Comparison of ENCODE assay signal across 8 cellular contexts in the genomic region with DNA sequence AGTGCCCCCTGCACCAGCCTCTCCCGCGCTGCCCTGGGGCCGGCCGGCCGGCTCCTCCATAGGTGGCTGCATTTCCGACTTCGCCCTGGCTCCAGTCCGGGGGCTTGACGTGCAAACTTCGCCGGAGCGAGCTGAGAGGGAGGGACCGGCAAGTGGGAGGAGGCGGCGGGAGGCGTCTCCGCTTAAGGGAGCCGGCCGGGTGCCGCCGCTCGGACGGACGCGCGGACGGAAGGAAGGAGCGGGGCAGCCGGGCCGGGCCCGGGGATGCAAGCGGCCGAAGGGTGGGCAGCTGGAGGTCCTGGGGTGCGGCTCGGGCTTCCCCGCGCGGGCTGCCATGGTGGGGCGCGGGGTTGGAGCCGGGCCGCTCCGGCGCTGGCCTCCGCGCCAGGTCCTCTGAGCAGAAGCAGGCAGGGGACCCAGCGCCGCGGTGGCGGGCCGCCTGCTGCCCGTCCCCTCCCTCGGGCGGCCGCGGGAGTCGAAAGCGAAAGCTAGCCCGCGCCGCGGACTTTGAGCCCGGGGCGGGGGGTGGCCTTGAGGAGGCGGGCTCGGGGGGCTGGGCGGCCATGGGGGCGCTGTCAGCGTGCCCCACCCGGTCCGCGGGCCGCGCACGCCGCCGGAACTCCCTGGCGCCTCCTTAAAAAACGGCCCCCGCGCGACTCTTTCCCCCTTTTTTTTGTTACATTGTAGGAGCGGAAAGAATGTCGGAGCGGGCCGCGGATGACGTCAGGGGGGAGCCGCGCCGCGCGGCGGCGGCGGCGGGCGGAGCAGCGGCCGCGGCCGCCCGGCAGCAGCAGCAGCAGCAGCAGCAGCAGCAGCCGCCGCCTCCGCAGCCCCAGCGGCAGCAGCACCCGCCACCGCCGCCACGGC. TPM values are rescaled to one million over a fixed set of nuclear protein-coding genes. Genes with fewer than 3 reads are reported as not detected.
DNase-seq lines count a peak whose midpoint lies in the region; ATAC-seq and TF ChIP-seq lines count a peak whose summit lies in the region.

A gene (minus strand): TSS at position 483 of the 867 bp plus-strand sequence.

- H2AFZ ChIP-seq in OCI-LY1 (ENCODE audit: low read length): no peak within 1 kb of the TSS

- 0 out of 2 replicates have a peak, but pooled peaks cover 3% of the 10 kb centered on the region for H3K79me2 ChIP-seq in OCI-LY1 (ENCODE audit: insufficient read depth, low read length)

- H3K27me3 ChIP-seq in OCI-LY1 (ENCODE audit: insufficient read depth, low read length): no peaks in the 10 kb centered on the region

- H3F3A ChIP-seq in OCI-LY1 (ENCODE audit: insufficient read depth, low read length): no peaks in the 10 kb centered on the region

- TF ChIP-seq CTCF in OCI-LY1 (IDR thresholded peaks at IDR 0.05; ENCODE audit: low read length) (no peak), mucosa of descending colon (IDR thresholded peaks at IDR 0.05) (no peak)

- peak within 1 kb of the TSS; percentile 70 for H3K4me3 ChIP-seq in OCI-LY1 (ENCODE audit: low read depth, low read length, poor library complexity, severe bottlenecking)
- H3K4me3 ChIP-seq in mucosa of descending colon: peak within 1 kb of the TSS; percentile 46

- peaks cover 30% of the 10 kb centered on the region for H3K36me3 ChIP-seq in OCI-LY1 (ENCODE audit: insufficient read depth, low read length)
- no peaks in the 10 kb centered on the region for H3K36me3 ChIP-seq in mucosa of descending colon (ENCODE audit: low read depth)

- H3K9ac ChIP-seq in OCI-LY1 (ENCODE audit: low read length): peak within 1 kb of the TSS; percentile 68

- ATAC-seq in GM19397 (IDR thresholded peaks at IDR 0.05; ENCODE audit: unreplicated experiment): peak; percentile 79
- peak; percentile 62 for ATAC-seq in HG03558 (IDR thresholded peaks at IDR 0.05; ENCODE audit: extremely low read depth, unreplicated experiment)
- ATAC-seq in mucosa of descending colon: peak; percentile 89

- H3K4me2 ChIP-seq in OCI-LY1 (ENCODE audit: low read length): peak within 1 kb of the TSS; percentile 82

- peaks cover 29% of the 10 kb centered on the region for H3K4me1 ChIP-seq in OCI-LY1 (ENCODE audit: insufficient read depth, low read length, severe bottlenecking)
- peaks cover 21% of the 10 kb centered on the region for H3K4me1 ChIP-seq in mucosa of descending colon (ENCODE audit: low read depth)

- intact Hi-C loops in mucosa of descending colon (cut with DNase I, micrococcal nuclease): no loop called here

- no peaks in the 10 kb centered on the region for H3K9me2 ChIP-seq in OCI-LY1 (ENCODE audit: low read depth, low read length)

- DNase-seq in CMK (ENCODE audit: low read depth) (peak; percentile 30), activated T-cell treated with anti-CD3 and anti-CD28 coated beads for 24 hours (ENCODE audit: low read depth) (peak; percentile 79), epidermal melanocyte (ENCODE audit: insufficient read length, low spot score) (peak; percentile 91), mucosa of descending colon (peak; percentile 91 to 96 (median 95))
- peak; percentile 64 to 75 for DNase-seq in stimulated activated CD8-positive, alpha-beta memory T cell treated with anti-CD3 and anti-CD28 coated beads, Interleukin-2, amount 100 ng/mL, for 48 hours (ENCODE audit: low read depth in 2 of 2)

- peak within 1 kb of the TSS; percentile 63 for H3K27ac ChIP-seq in OCI-LY1 (ENCODE audit: low read depth, low read length, poor library complexity, severe bottlenecking)

- H4K20me1 ChIP-seq in OCI-LY1 (ENCODE audit: insufficient read depth, low read length): no peaks in the 10 kb centered on the region

- H3K9me3 ChIP-seq in OCI-LY1 (ENCODE audit: low read length) (no peaks in the 10 kb centered on the region), mucosa of descending colon (no peaks in the 10 kb centered on the region)

RNA-seq across cellular contexts. Expression of the gene that starts here (rescaled TPM):
- not detected for total RNA-seq in mucosa of descending colon

Comparison
In these comparisons a context has a peak if more than half of its experiments do, and no peak if none do; other contexts are left out.
1. Peak in every context shown above with its lines: DNase-seq, ATAC-seq, H3K4me3 ChIP-seq and H3K27ac ChIP-seq.
2. Peak in DNase-seq, ATAC-seq and H3K4me3 ChIP-seq in mucosa of descending colon; RNA of the gene not detected or under 1 TPM.
3. DNase-seq: peak in every context shown above with its lines; median percentile 95 in mucosa of descending colon; 91 in epidermal melanocyte; 79 in activated T-cell treated with anti-CD3 and anti-CD28 coated beads for 24 hours; 70 in stimulated activated CD8-positive, alpha-beta memory T cell treated with anti-CD3 and anti-CD28 coated beads, Interleukin-2, amount 100 ng/mL, for 48 hours; 30 in CMK.